Comparison of ENCODE assay signal across 9 cellular contexts in genomic region chr19:4878491-4878968, GRCh38. TPM values are rescaled to one million over a fixed set of nuclear protein-coding genes. Genes with fewer than 3 reads are reported as not detected.
A peak's percentile ranks its signal among the peaks of the same experiment; 100 is the strongest.
DNase-seq lines count a peak whose midpoint lies in the region; ATAC-seq and TF ChIP-seq lines count a peak whose summit lies in the region.
"Had no signal": no experiment of that assay in that cellular context is flagged by ENCODE, and none has a peak within 500 bp of the region (broad histone marks: within the 10 kb centered on the region; RNA-seq: fewer than 3 reads in every experiment).

No MANE protein-coding gene starts in this region.

- no peak overlapping the region; the same call in 1 of the 2 replicates for H3K9ac ChIP-seq in OCI-LY1 (ENCODE audit: low read length)

- DNase-seq in GM10266 (ENCODE audit: extremely low spot score) (peak; percentile 35), globus pallidus (ENCODE audit: low spot score) (peak; percentile 51), sigmoid colon (no peak), NOMO-1 (lab: John Stamatoyannopoulos, UW; ENCODE audit: unreplicated experiment in 2 of 2) (no peak), GOT3 (lab: John Stamatoyannopoulos, UW) (no peak), HCEC 1CT (no peak)
- DNase-seq: DMS79 had no signal

- H4K20me1 ChIP-seq in OCI-LY1 (ENCODE audit: insufficient read depth, low read length): no peaks in the 10 kb centered on the region

- no peak overlapping the region for H3K4me3 ChIP-seq in OCI-LY1 (ENCODE audit: low read depth, low read length, poor library complexity, severe bottlenecking)
- peak overlapping the region in 2 of 4 donors; percentile 7 to 13 for H3K4me3 ChIP-seq in sigmoid colon

- H3K79me2 ChIP-seq in OCI-LY1 (ENCODE audit: insufficient read depth, low read length): no peaks in the 10 kb centered on the region

- no peak for TF ChIP-seq EP300 in sigmoid colon (IDR thresholded peaks at IDR 0.05)

- H3K4me1 ChIP-seq in OCI-LY1 (ENCODE audit: insufficient read depth, low read length, severe bottlenecking): peaks cover 38% of the 10 kb centered on the region
- peaks cover 0 to 20% (median 16%) of the 10 kb centered on the region in 4 donors for H3K4me1 ChIP-seq in sigmoid colon

- WGBS in sigmoid colon, 2 donors: 32 to 62% methylated on average over 23 of the region's 23 CpGs

- H3K27me3 ChIP-seq in OCI-LY1 (ENCODE audit: insufficient read depth, low read length) (no peaks in the 10 kb centered on the region), sigmoid colon (no peaks in the 10 kb centered on the region)

- TF ChIP-seq CTCF in GM10266 (IDR thresholded peaks at IDR 0.05; ENCODE audit: control insufficient read depth, insufficient read depth, low read depth, missing control alignments): no peak
- TF ChIP-seq CTCF in OCI-LY1 (IDR thresholded peaks at IDR 0.05; ENCODE audit: low read length): no peak
- no peak for TF ChIP-seq CTCF in sigmoid colon (IDR thresholded peaks at IDR 0.05)

- intact Hi-C loops in sigmoid colon (cut with DNase I): no loop called here

- H3K4me2 ChIP-seq in OCI-LY1 (ENCODE audit: low read length): no peak overlapping the region; the same call in 1 of the 2 replicates

- ATAC-seq in GM18868 (IDR thresholded peaks at IDR 0.05; ENCODE audit: unreplicated experiment): no peak

- H2AFZ ChIP-seq in OCI-LY1 (ENCODE audit: low read length): no peak overlapping the region

- H3K36me3 ChIP-seq in OCI-LY1 (ENCODE audit: insufficient read depth, low read length) (no peaks in the 10 kb centered on the region), sigmoid colon (no peaks in the 10 kb centered on the region)

- H3F3A ChIP-seq in OCI-LY1 (ENCODE audit: insufficient read depth, low read length): no peaks in the 10 kb centered on the region; the same call in 1 of the 2 replicates

- H3K9me3 ChIP-seq in OCI-LY1 (ENCODE audit: low read length) (no peaks in the 10 kb centered on the region), sigmoid colon (no peaks in the 10 kb centered on the region)

- no peak for TF ChIP-seq POLR2A in sigmoid colon (IDR thresholded peaks at IDR 0.05)

- H3K9me2 ChIP-seq in OCI-LY1 (ENCODE audit: low read depth, low read length): no peaks in the 10 kb centered on the region

- H3K27ac ChIP-seq in OCI-LY1 (ENCODE audit: low read depth, low read length, poor library complexity, severe bottlenecking) (peak overlapping the region; percentile 47), sigmoid colon (peak overlapping the region; percentile 51 to 88 (median 78))

RNA-seq across cellular contexts. Expression of gene PLIN3, which starts 11.1 kb away (rescaled TPM):
- 10 to 100 TPM; 20.3 to 34.2 (median 26.7) TPM for total RNA-seq in sigmoid colon
- 100 to 1,000 TPM; 111 to 191 (median 112) TPM for polyA plus RNA-seq in sigmoid colon

RNA-seq across cellular contexts. Expression of gene ARRDC5, which starts 24.2 kb away (rescaled TPM):
- 1 to 10 TPM in 1 of 4 donors, under 1 TPM in 1, not detected in 2; 0.27 to 1.1 TPM for total RNA-seq in sigmoid colon
- polyA plus RNA-seq in sigmoid colon: 1 to 10 TPM in 1 of 3 donors, under 1 TPM in 1, not detected in 1; 0.60 to 1.1 TPM

RNA-seq across cellular contexts. Expression of gene UHRF1, which starts 30.8 kb away (rescaled TPM):
- total RNA-seq in sigmoid colon: 1 to 10 TPM in 3 of 4 donors, under 1 TPM in 1; 0.36 to 1.7 (median 1.4) TPM
- polyA plus RNA-seq in sigmoid colon: 10 to 100 TPM in 1 of 3 donors, 1 to 10 TPM in 2; 1.2 to 10.5 (median 2.1) TPM

RNA-seq across cellular contexts. Expression of gene TICAM1, which starts 47.0 kb away (rescaled TPM):
- 1 to 10 TPM; 3.9 to 5.3 (median 4.6) TPM for total RNA-seq in sigmoid colon
- polyA plus RNA-seq in sigmoid colon: 10 to 100 TPM; 17.4 to 49.0 (median 20.8) TPM

Comparison
In these comparisons a context has a peak if more than half of its experiments do, and no peak if none do; other contexts are left out.
1. DNase-seq: peak in GM10266 (single experiment) and globus pallidus (single experiment); none in sigmoid colon (single experiment), NOMO-1 (0 of 2), GOT3 (single experiment) and HCEC 1CT (single experiment).